ENCODE assay signal across 10 cellular contexts in the genomic region with DNA sequence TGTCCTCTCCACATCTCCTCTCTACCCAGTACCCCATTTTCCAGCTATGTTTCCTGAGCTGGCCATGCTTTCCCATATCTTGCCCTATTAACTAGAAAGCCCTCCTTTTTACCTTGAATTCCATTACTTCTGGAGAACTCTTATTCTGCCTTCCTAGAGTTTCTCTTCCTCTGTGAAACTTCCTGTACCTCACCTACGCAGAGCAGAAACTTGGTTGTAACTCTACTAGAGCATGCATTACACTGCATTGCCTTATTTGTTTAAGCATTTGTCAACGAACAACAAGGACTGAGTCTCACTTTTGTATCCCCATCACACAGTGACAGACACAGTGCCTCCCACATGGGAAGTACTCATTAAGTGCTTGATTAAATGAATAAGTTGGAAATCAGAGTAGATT. TPM values are rescaled to one million over a fixed set of nuclear protein-coding genes. Genes with fewer than 3 reads are reported as not detected.
DNase-seq lines count a peak whose midpoint lies in the region; ATAC-seq lines count a peak whose summit lies in the region.
"Had no signal": no experiment of that assay in that cellular context is flagged by ENCODE, and none has a peak within 500 bp of the region (broad histone marks: within the 10 kb centered on the region; RNA-seq: fewer than 3 reads in every experiment).

No MANE protein-coding gene starts in this region.

- no peaks in the 10 kb centered on the region for H3K9me3 Mint-ChIP-seq in activated CD4-positive, alpha-beta T cell treated with anti-CD3 and anti-CD28 coated beads, Interleukin-2, amount 10 ng/mL, durations not matched to agents 24 days and 14 days
- H3K9me3 Mint-ChIP-seq in dendritic cell treated with granulocyte-macrophage colony-stimulating factor and Interleukin-4, amounts not matched to agents 40 ng/mL and 50 ng/mL, for 4 days = no peaks in the 10 kb centered on the region
- no peaks in the 10 kb centered on the region for H3K9me3 Mint-ChIP-seq in stimulated activated memory B cell treated with anti-CD40 and anti-IgM and Interleukin-4, amounts not matched to agents 10 μg/mL and 1 μg/mL and 100 μg/mL, for 72 hours

- intact Hi-C loops in activated CD4-positive, alpha-beta T cell treated with anti-CD3 and anti-CD28 coated beads, Interleukin-2, amount 10 ng/mL, durations not matched to agents 24 days and 14 days (cut with micrococcal nuclease) = no loop called here
- intact Hi-C loops in dendritic cell treated with granulocyte-macrophage colony-stimulating factor and Interleukin-4, amounts not matched to agents 40 ng/mL and 50 ng/mL, for 4 days (cut with micrococcal nuclease) = no loop called here

- H3K27ac Mint-ChIP-seq in activated CD4-positive, alpha-beta T cell treated with anti-CD3 and anti-CD28 coated beads, Interleukin-2, amount 10 ng/mL, durations not matched to agents 24 days and 14 days = peak overlapping the region; percentile 40
- H3K27ac Mint-ChIP-seq in dendritic cell treated with granulocyte-macrophage colony-stimulating factor and Interleukin-4, amounts not matched to agents 40 ng/mL and 50 ng/mL, for 4 days = peak overlapping the region; percentile 38
- H3K27ac Mint-ChIP-seq in stimulated activated memory B cell treated with anti-CD40 and anti-IgM and Interleukin-4, amounts not matched to agents 10 μg/mL and 1 μg/mL and 100 μg/mL, for 72 hours = peak overlapping the region; percentile 57

- H3K4me3 Mint-ChIP-seq in activated CD4-positive, alpha-beta T cell treated with anti-CD3 and anti-CD28 coated beads, Interleukin-2, amount 10 ng/mL, durations not matched to agents 24 days and 14 days = peak overlapping the region; percentile 2
- H3K4me3 Mint-ChIP-seq in dendritic cell treated with granulocyte-macrophage colony-stimulating factor and Interleukin-4, amounts not matched to agents 40 ng/mL and 50 ng/mL, for 4 days = no peak overlapping the region
- H3K4me3 Mint-ChIP-seq in stimulated activated memory B cell treated with anti-CD40 and anti-IgM and Interleukin-4, amounts not matched to agents 10 μg/mL and 1 μg/mL and 100 μg/mL, for 72 hours = peak overlapping the region; percentile 0

- peaks cover 28% of the 10 kb centered on the region for H3K4me1 Mint-ChIP-seq in activated CD4-positive, alpha-beta T cell treated with anti-CD3 and anti-CD28 coated beads, Interleukin-2, amount 10 ng/mL, durations not matched to agents 24 days and 14 days
- H3K4me1 Mint-ChIP-seq in dendritic cell treated with granulocyte-macrophage colony-stimulating factor and Interleukin-4, amounts not matched to agents 40 ng/mL and 50 ng/mL, for 4 days (ENCODE audit: low read depth) = peaks cover 63% of the 10 kb centered on the region
- peaks cover 48% of the 10 kb centered on the region for H3K4me1 Mint-ChIP-seq in stimulated activated memory B cell treated with anti-CD40 and anti-IgM and Interleukin-4, amounts not matched to agents 10 μg/mL and 1 μg/mL and 100 μg/mL, for 72 hours

- DNase-seq in activated CD4-positive, alpha-beta T cell treated with anti-CD3 and anti-CD28 coated beads, Interleukin-2, amount 10 ng/mL, durations not matched to agents 24 days and 14 days = no peak
- no peak for DNase-seq in activated CD4-positive, alpha-beta T cell treated with anti-CD3 and anti-CD28 coated beads, Interleukin-2, amount 50 U/mL, for 1 hour
- DNase-seq in SIG-M5 treated with dmso at 0.1 percent for 504 hours (lab: John Stamatoyannopoulos, UW; ENCODE audit: unreplicated experiment) (no peak), T-helper 9 cell (no peak), NCI-H774 (lab: John Stamatoyannopoulos, UW) (no peak)
- DNase-seq: NCI-H1048; NK-92 treated with Interleukin-12 subunit alpha and Interleukin-12 subunit beta, amount 100 ng/mL, for 24 hours had no signal

- peak; percentile 48 for ATAC-seq in HG02852 (IDR thresholded peaks at IDR 0.05; ENCODE audit: unreplicated experiment)
- peak; percentile 89 for ATAC-seq in stimulated activated memory B cell treated with anti-CD40 and anti-IgM and Interleukin-4, amounts not matched to agents 10 μg/mL and 1 μg/mL and 100 μg/mL, for 72 hours

- peaks cover 15% of the 10 kb centered on the region for H3K36me3 Mint-ChIP-seq in activated CD4-positive, alpha-beta T cell treated with anti-CD3 and anti-CD28 coated beads, Interleukin-2, amount 10 ng/mL, durations not matched to agents 24 days and 14 days (ENCODE audit: low read depth)
- peaks cover 62% of the 10 kb centered on the region for H3K36me3 Mint-ChIP-seq in dendritic cell treated with granulocyte-macrophage colony-stimulating factor and Interleukin-4, amounts not matched to agents 40 ng/mL and 50 ng/mL, for 4 days (ENCODE audit: low read depth)
- H3K36me3 Mint-ChIP-seq in stimulated activated memory B cell treated with anti-CD40 and anti-IgM and Interleukin-4, amounts not matched to agents 10 μg/mL and 1 μg/mL and 100 μg/mL, for 72 hours = peaks cover 13% of the 10 kb centered on the region

- H3K27me3 Mint-ChIP-seq in activated CD4-positive, alpha-beta T cell treated with anti-CD3 and anti-CD28 coated beads, Interleukin-2, amount 10 ng/mL, durations not matched to agents 24 days and 14 days = no peaks in the 10 kb centered on the region
- no peaks in the 10 kb centered on the region for H3K27me3 Mint-ChIP-seq in dendritic cell treated with granulocyte-macrophage colony-stimulating factor and Interleukin-4, amounts not matched to agents 40 ng/mL and 50 ng/mL, for 4 days
- no peaks in the 10 kb centered on the region for H3K27me3 Mint-ChIP-seq in stimulated activated memory B cell treated with anti-CD40 and anti-IgM and Interleukin-4, amounts not matched to agents 10 μg/mL and 1 μg/mL and 100 μg/mL, for 72 hours

RNA-seq across cellular contexts. Expression of gene VCL, which starts 36.4 kb away (rescaled TPM):
- 26.1 and 26.8 TPM in 2 replicates for total RNA-seq in activated CD4-positive, alpha-beta T cell treated with anti-CD3 and anti-CD28 coated beads, Interleukin-2, amount 10 ng/mL, durations not matched to agents 24 days and 14 days
